Comparison of ENCODE assay signal across 8 cellular contexts in genomic region chr14:76456200-76456599, GRCh38.
A peak's percentile ranks its signal among the peaks of the same experiment; 100 is the strongest.
DNase-seq lines count a peak whose midpoint lies in the region; ATAC-seq and TF ChIP-seq lines count a peak whose summit lies in the region.

No MANE protein-coding gene starts in this region.

- H3K27ac Mint-ChIP-seq in activated naive CD4-positive, alpha-beta T cell treated with anti-CD3 and anti-CD28 coated beads, Interleukin-2, amount 10 ng/mL, durations not matched to agents 7 days and 5 days: no peak overlapping the region

- no peaks in the 10 kb centered on the region for H3K4me1 ChIP-seq in right atrium auricular region

- H3K4me3 ChIP-seq in WERI-Rb-1 (ENCODE audit: low read depth, low read length) (no peak overlapping the region), right atrium auricular region (no peak overlapping the region)

- H3K27me3 Mint-ChIP-seq in activated naive CD4-positive, alpha-beta T cell treated with anti-CD3 and anti-CD28 coated beads, Interleukin-2, amount 10 ng/mL, durations not matched to agents 7 days and 5 days: no peaks in the 10 kb centered on the region

- CTCF ChIA-PET in activated naive CD4-positive, alpha-beta T cell treated with anti-CD3 and anti-CD28 coated beads, Interleukin-2, amount 10 ng/mL, durations not matched to agents 7 days and 5 days (lab: Charles Lee): interaction anchor here (1.0 to 2.4 kb wide), 7 partner anchors 11 to 416 kb away, joined by 3 to 11 read pairs (median 3); no protein-coding TSS in a partner anchor

- no peak overlapping the region for H3K27ac ChIP-seq in WERI-Rb-1
- H3K27ac ChIP-seq in right atrium auricular region: no peak overlapping the region

- no peaks in the 10 kb centered on the region for H3K4me1 Mint-ChIP-seq in activated naive CD4-positive, alpha-beta T cell treated with anti-CD3 and anti-CD28 coated beads, Interleukin-2, amount 10 ng/mL, durations not matched to agents 7 days and 5 days

- peak; percentile 56 for TF ChIP-seq CTCF in WERI-Rb-1 (IDR thresholded peaks at IDR 0.05; ENCODE audit: low read depth, low read length)
- peak; percentile 38 to 65 for TF ChIP-seq CTCF in right atrium auricular region (IDR thresholded peaks at IDR 0.05)

- no peaks in the 10 kb centered on the region for H3K27me3 ChIP-seq in WERI-Rb-1 (ENCODE audit: insufficient read depth, low read depth, severe bottlenecking)
- no peaks in the 10 kb centered on the region for H3K27me3 ChIP-seq in right atrium auricular region

- no peak for ATAC-seq in GM21528 (IDR thresholded peaks at IDR 0.05; ENCODE audit: low FRiP score, unreplicated experiment)

- DNase-seq in activated naive CD4-positive, alpha-beta T cell treated with anti-CD3 and anti-CD28 coated beads, Interleukin-2, amount 10 ng/mL, durations not matched to agents 7 days and 5 days: peak; percentile 55
- no peak for DNase-seq in activated naive CD4-positive, alpha-beta T cell treated with Interleukin-2 at 50 U/mL for 16 hours
- DNase-seq in LoVo (ENCODE audit: low spot score): peak; percentile 23
- peak; percentile 75 for DNase-seq in WERI-Rb-1
- DNase-seq in right atrium auricular region (ENCODE audit: low spot score): no peak
- peak; percentile 2 for DNase-seq in stimulated activated CD8-positive, alpha-beta memory T cell treated with anti-CD3 and anti-CD28 coated beads, Interleukin-15, amount 100 ng/mL, for 24 hours (ENCODE audit: low read depth)
- no peak for DNase-seq in activated gamma-delta T cell (lab: John Stamatoyannopoulos, UW)

- H3K36me3 ChIP-seq in WERI-Rb-1: no peaks in the 10 kb centered on the region
- H3K36me3 ChIP-seq in right atrium auricular region: no peaks in the 10 kb centered on the region

- no peaks in the 10 kb centered on the region for H3K9me3 Mint-ChIP-seq in activated naive CD4-positive, alpha-beta T cell treated with anti-CD3 and anti-CD28 coated beads, Interleukin-2, amount 10 ng/mL, durations not matched to agents 7 days and 5 days

- no peak overlapping the region for H3K4me3 Mint-ChIP-seq in activated naive CD4-positive, alpha-beta T cell treated with anti-CD3 and anti-CD28 coated beads, Interleukin-2, amount 10 ng/mL, durations not matched to agents 7 days and 5 days

- no peaks in the 10 kb centered on the region for H3K36me3 Mint-ChIP-seq in activated naive CD4-positive, alpha-beta T cell treated with anti-CD3 and anti-CD28 coated beads, Interleukin-2, amount 10 ng/mL, durations not matched to agents 7 days and 5 days

- H3K9me3 ChIP-seq in WERI-Rb-1 (ENCODE audit: severe bottlenecking) (no peaks in the 10 kb centered on the region), right atrium auricular region (no peaks in the 10 kb centered on the region)

Comparison
In these comparisons a context has a peak if more than half of its experiments do, and no peak if none do; other contexts are left out.
1. DNase-seq: peak in activated naive CD4-positive, alpha-beta T cell treated with anti-CD3 and anti-CD28 coated beads, Interleukin-2, amount 10 ng/mL, durations not matched to agents 7 days and 5 days (single experiment), LoVo (single experiment), WERI-Rb-1 (single experiment) and stimulated activated CD8-positive, alpha-beta memory T cell treated with anti-CD3 and anti-CD28 coated beads, Interleukin-15, amount 100 ng/mL, for 24 hours (single experiment); none in activated naive CD4-positive, alpha-beta T cell treated with Interleukin-2 at 50 U/mL for 16 hours (single experiment), right atrium auricular region (single experiment) and activated gamma-delta T cell (single experiment).